1 cellular context compared by ENCODE assay signal in the genomic region with DNA sequence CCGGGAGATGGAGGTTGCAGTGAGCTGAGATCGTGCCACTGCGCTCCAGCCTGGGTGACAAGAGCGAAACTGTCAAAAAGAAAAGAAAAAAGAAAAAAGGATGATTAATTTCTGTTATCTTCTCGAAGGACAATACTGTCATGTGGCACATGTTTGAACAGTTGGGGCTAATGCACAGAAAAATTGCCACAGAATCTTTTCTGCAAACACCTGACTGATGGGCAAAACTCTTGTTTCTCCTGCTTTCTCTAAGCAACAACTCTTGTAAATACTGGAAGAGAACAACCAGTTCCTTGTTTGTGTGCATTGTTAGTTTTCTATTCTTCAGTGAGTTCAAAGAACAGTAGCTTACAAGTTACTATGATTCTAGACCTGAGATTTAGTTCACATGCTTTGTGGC.
A peak's percentile ranks its signal among the peaks of the same experiment; 100 is the strongest.
TF ChIP-seq lines count a peak whose summit lies in the region.

No MANE protein-coding gene starts in this region.

TF ChIP-seq in HepG2, 621 proteins besides CTCF, POLR2A, EP300 and RAD21 (continued from another document and continues in another):
- TF ChIP-seq, protein P1, sequence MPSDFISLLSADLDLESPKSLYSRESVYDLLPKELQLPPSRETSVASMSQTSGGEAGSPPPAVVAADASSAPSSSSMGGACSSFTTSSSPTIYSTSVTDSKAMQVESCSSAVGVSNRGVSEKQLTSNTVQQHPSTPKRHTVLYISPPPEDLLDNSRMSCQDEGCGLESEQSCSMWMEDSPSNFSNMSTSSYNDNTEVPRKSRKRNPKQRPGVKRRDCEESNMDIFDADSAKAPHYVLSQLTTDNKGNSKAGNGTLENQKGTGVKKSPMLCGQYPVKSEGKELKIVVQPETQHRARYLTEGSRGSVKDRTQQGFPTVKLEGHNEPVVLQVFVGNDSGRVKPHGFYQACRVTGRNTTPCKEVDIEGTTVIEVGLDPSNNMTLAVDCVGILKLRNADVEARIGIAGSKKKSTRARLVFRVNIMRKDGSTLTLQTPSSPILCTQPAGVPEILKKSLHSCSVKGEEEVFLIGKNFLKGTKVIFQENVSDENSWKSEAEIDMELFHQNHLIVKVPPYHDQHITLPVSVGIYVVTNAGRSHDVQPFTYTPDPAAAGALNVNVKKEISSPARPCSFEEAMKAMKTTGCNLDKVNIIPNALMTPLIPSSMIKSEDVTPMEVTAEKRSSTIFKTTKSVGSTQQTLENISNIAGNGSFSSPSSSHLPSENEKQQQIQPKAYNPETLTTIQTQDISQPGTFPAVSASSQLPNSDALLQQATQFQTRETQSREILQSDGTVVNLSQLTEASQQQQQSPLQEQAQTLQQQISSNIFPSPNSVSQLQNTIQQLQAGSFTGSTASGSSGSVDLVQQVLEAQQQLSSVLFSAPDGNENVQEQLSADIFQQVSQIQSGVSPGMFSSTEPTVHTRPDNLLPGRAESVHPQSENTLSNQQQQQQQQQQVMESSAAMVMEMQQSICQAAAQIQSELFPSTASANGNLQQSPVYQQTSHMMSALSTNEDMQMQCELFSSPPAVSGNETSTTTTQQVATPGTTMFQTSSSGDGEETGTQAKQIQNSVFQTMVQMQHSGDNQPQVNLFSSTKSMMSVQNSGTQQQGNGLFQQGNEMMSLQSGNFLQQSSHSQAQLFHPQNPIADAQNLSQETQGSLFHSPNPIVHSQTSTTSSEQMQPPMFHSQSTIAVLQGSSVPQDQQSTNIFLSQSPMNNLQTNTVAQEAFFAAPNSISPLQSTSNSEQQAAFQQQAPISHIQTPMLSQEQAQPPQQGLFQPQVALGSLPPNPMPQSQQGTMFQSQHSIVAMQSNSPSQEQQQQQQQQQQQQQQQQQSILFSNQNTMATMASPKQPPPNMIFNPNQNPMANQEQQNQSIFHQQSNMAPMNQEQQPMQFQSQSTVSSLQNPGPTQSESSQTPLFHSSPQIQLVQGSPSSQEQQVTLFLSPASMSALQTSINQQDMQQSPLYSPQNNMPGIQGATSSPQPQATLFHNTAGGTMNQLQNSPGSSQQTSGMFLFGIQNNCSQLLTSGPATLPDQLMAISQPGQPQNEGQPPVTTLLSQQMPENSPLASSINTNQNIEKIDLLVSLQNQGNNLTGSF (CRISPR knock-in tag; IDR thresholded peaks at IDR 0.05) = no peak
- TF ChIP-seq, protein P2, sequence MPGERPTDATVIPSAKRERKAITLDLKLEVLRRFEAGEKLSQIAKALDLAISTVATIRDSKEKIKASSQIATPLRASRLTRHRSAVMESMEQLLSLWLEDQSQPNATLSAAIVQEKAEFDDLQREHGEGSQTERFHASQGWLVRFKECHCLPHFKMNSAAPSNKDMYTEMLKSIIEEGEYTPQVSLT (CRISPR knock-in tag; IDR thresholded peaks at IDR 0.05; ENCODE audit: borderline replicate concordance, low read depth) = no peak
- TF ChIP-seq ERF (CRISPR knock-in tag; IDR thresholded peaks at IDR 0.05) = no peak
- no peak for TF ChIP-seq ZSCAN21 (CRISPR knock-in tag; IDR thresholded peaks at IDR 0.05; ENCODE audit: borderline replicate concordance)
- no peak for TF ChIP-seq PCBP2 (optimal IDR thresholded peaks at IDR 0.05; ENCODE audit: low read depth, low read length, poor library complexity, severe bottlenecking)
- TF ChIP-seq SOX13 (IDR thresholded peaks at IDR 0.05) = peak; percentile 88
- TF ChIP-seq SOX13 (CRISPR knock-in tag; conservative IDR thresholded peaks at IDR 0.05 in 1 of 2, IDR thresholded peaks at IDR 0.05 in 1 of 2) = peak in 1 of 2 experiments; percentile 98; a peak in 2 of 4 replicates
- TF ChIP-seq FOXP1 (IDR thresholded peaks at IDR 0.05) = no peak
- TF ChIP-seq FOXP1 (CRISPR knock-in tag; IDR thresholded peaks at IDR 0.05) = peak; percentile 77
- TF ChIP-seq, protein P3, sequence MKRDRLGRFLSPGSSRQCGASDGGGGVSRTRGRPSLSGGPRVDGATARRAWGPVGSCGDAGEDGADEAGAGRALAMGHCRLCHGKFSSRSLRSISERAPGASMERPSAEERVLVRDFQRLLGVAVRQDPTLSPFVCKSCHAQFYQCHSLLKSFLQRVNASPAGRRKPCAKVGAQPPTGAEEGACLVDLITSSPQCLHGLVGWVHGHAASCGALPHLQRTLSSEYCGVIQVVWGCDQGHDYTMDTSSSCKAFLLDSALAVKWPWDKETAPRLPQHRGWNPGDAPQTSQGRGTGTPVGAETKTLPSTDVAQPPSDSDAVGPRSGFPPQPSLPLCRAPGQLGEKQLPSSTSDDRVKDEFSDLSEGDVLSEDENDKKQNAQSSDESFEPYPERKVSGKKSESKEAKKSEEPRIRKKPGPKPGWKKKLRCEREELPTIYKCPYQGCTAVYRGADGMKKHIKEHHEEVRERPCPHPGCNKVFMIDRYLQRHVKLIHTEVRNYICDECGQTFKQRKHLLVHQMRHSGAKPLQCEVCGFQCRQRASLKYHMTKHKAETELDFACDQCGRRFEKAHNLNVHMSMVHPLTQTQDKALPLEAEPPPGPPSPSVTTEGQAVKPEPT (CRISPR knock-in tag; IDR thresholded peaks at IDR 0.05; ENCODE audit: low read depth) = no peak
- TF ChIP-seq, protein P4, sequence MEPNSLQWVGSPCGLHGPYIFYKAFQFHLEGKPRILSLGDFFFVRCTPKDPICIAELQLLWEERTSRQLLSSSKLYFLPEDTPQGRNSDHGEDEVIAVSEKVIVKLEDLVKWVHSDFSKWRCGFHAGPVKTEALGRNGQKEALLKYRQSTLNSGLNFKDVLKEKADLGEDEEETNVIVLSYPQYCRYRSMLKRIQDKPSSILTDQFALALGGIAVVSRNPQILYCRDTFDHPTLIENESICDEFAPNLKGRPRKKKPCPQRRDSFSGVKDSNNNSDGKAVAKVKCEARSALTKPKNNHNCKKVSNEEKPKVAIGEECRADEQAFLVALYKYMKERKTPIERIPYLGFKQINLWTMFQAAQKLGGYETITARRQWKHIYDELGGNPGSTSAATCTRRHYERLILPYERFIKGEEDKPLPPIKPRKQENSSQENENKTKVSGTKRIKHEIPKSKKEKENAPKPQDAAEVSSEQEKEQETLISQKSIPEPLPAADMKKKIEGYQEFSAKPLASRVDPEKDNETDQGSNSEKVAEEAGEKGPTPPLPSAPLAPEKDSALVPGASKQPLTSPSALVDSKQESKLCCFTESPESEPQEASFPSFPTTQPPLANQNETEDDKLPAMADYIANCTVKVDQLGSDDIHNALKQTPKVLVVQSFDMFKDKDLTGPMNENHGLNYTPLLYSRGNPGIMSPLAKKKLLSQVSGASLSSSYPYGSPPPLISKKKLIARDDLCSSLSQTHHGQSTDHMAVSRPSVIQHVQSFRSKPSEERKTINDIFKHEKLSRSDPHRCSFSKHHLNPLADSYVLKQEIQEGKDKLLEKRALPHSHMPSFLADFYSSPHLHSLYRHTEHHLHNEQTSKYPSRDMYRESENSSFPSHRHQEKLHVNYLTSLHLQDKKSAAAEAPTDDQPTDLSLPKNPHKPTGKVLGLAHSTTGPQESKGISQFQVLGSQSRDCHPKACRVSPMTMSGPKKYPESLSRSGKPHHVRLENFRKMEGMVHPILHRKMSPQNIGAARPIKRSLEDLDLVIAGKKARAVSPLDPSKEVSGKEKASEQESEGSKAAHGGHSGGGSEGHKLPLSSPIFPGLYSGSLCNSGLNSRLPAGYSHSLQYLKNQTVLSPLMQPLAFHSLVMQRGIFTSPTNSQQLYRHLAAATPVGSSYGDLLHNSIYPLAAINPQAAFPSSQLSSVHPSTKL (CRISPR knock-in tag; IDR thresholded peaks at IDR 0.05) = peak; percentile 78
- TF ChIP-seq GFI1 (CRISPR knock-in tag; IDR thresholded peaks at IDR 0.05; ENCODE audit: borderline replicate concordance) = 0 out of 2 replicates have a peak, but pooled peaks have one; percentile 16
- TF ChIP-seq PCBP1 (IDR thresholded peaks at IDR 0.05; ENCODE audit: borderline replicate concordance, low read depth, low read length) = no peak
- TF ChIP-seq ZMYM4 (CRISPR knock-in tag; IDR thresholded peaks at IDR 0.05) = no peak
- TF ChIP-seq ARNT2 (CRISPR knock-in tag; IDR thresholded peaks at IDR 0.05; ENCODE audit: low read depth) = no peak
- TF ChIP-seq SMAD3 (CRISPR knock-in tag; IDR thresholded peaks at IDR 0.05) = no peak
- TF ChIP-seq ZNF24 (IDR thresholded peaks at IDR 0.05) = no peak
- no peak for TF ChIP-seq ARHGAP35 (CRISPR knock-in tag; IDR thresholded peaks at IDR 0.05; ENCODE audit: borderline replicate concordance)
- TF ChIP-seq ZNF264 (CRISPR knock-in tag; IDR thresholded peaks at IDR 0.05) = no peak
- TF ChIP-seq CEBPB (IDR thresholded peaks at IDR 0.05; ENCODE audit: borderline replicate concordance, low read depth, low read length) = peak; percentile 23; the same call in 1 of the 2 replicates
- TF ChIP-seq, protein P5, sequence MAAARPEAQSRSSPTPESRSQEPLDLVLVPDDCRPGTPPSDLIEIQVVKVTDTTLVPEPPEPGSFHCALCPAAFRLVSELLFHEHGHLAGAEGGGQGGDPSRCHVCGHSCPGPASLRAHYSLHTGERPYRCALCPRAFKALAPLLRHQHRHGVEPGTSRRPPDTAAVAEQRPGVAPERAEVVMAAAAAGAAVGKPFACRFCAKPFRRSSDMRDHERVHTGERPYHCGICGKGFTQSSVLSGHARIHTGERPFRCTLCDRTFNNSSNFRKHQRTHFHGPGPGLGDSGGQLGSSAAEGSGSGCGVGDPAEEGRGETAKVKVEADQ (CRISPR knock-in tag; IDR thresholded peaks at IDR 0.05; ENCODE audit: borderline replicate concordance) = no peak
- no peak for TF ChIP-seq ZNF678 (CRISPR knock-in tag; IDR thresholded peaks at IDR 0.05)
- TF ChIP-seq, protein P6, sequence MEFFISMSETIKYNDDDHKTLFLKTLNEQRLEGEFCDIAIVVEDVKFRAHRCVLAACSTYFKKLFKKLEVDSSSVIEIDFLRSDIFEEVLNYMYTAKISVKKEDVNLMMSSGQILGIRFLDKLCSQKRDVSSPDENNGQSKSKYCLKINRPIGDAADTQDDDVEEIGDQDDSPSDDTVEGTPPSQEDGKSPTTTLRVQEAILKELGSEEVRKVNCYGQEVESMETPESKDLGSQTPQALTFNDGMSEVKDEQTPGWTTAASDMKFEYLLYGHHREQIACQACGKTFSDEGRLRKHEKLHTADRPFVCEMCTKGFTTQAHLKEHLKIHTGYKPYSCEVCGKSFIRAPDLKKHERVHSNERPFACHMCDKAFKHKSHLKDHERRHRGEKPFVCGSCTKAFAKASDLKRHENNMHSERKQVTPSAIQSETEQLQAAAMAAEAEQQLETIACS (CRISPR knock-in tag; IDR thresholded peaks at IDR 0.05) = no peak
- peak; percentile 77 for TF ChIP-seq HOXA5 (CRISPR knock-in tag; IDR thresholded peaks at IDR 0.05)
- TF ChIP-seq ISL2 (CRISPR knock-in tag; IDR thresholded peaks at IDR 0.05) = no peak
- TF ChIP-seq, protein P7, sequence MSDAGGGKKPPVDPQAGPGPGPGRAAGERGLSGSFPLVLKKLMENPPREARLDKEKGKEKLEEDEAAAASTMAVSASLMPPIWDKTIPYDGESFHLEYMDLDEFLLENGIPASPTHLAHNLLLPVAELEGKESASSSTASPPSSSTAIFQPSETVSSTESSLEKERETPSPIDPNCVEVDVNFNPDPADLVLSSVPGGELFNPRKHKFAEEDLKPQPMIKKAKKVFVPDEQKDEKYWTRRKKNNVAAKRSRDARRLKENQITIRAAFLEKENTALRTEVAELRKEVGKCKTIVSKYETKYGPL (CRISPR knock-in tag; IDR thresholded peaks at IDR 0.05) = no peak
- TF ChIP-seq, protein P8, sequence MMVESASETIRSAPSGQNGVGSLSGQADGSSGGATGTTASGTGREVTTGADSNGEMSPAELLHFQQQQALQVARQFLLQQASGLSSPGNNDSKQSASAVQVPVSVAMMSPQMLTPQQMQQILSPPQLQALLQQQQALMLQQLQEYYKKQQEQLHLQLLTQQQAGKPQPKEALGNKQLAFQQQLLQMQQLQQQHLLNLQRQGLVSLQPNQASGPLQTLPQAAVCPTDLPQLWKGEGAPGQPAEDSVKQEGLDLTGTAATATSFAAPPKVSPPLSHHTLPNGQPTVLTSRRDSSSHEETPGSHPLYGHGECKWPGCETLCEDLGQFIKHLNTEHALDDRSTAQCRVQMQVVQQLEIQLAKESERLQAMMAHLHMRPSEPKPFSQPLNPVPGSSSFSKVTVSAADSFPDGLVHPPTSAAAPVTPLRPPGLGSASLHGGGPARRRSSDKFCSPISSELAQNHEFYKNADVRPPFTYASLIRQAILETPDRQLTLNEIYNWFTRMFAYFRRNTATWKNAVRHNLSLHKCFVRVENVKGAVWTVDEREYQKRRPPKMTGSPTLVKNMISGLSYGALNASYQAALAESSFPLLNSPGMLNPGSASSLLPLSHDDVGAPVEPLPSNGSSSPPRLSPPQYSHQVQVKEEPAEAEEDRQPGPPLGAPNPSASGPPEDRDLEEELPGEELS (CRISPR knock-in tag; IDR thresholded peaks at IDR 0.05) = peak; percentile 39; the same call in 1 of the 2 replicates
- TF ChIP-seq TBP (CRISPR knock-in tag; IDR thresholded peaks at IDR 0.05) = no peak
- TF ChIP-seq SOX6 (IDR thresholded peaks at IDR 0.05) = no peak
- TF ChIP-seq SOX6 (CRISPR knock-in tag; IDR thresholded peaks at IDR 0.05) = peak; percentile 85
- TF ChIP-seq, protein P9, sequence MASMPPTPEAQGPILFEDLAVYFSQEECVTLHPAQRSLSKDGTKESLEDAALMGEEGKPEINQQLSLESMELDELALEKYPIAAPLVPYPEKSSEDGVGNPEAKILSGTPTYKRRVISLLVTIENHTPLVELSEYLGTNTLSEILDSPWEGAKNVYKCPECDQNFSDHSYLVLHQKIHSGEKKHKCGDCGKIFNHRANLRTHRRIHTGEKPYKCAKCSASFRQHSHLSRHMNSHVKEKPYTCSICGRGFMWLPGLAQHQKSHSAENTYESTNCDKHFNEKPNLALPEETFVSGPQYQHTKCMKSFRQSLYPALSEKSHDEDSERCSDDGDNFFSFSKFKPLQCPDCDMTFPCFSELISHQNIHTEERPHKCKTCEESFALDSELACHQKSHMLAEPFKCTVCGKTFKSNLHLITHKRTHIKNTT (CRISPR knock-in tag; IDR thresholded peaks at IDR 0.05) = no peak
- TF ChIP-seq TCF7 (IDR thresholded peaks at IDR 0.05; ENCODE audit: low read depth) = peak; percentile 52; the same call in 1 of the 2 replicates
- TF ChIP-seq, protein P10, sequence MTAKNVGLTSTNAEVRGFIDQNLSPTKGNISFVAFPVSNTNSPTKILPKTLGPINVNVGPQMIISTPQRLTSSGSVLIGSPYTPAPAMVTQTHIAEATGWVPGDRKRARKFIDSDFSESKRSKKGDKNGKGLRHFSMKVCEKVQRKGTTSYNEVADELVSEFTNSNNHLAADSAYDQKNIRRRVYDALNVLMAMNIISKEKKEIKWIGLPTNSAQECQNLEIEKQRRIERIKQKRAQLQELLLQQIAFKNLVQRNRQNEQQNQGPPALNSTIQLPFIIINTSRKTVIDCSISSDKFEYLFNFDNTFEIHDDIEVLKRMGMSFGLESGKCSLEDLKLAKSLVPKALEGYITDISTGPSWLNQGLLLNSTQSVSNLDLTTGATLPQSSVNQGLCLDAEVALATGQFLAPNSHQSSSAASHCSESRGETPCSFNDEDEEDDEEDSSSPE (CRISPR knock-in tag; IDR thresholded peaks at IDR 0.05) = no peak
- TF ChIP-seq ZNF432 (CRISPR knock-in tag; IDR thresholded peaks at IDR 0.05; ENCODE audit: borderline replicate concordance) = no peak
- TF ChIP-seq POGZ (CRISPR knock-in tag; IDR thresholded peaks at IDR 0.05) = no peak
- TF ChIP-seq, protein P11, sequence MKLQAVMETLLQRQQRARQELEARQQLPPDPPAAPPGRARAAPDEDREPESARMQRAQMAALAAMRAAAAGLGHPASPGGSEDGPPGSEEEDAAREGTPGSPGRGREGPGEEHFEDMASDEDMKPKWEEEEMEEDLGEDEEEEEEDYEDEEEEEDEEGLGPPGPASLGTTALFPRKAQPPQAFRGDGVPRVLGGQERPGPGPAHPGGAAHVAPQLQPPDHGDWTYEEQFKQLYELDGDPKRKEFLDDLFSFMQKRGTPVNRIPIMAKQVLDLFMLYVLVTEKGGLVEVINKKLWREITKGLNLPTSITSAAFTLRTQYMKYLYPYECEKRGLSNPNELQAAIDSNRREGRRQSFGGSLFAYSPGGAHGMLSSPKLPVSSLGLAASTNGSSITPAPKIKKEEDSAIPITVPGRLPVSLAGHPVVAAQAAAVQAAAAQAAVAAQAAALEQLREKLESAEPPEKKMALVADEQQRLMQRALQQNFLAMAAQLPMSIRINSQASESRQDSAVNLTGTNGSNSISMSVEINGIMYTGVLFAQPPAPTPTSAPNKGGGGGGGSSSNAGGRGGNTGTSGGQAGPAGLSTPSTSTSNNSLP (IDR thresholded peaks at IDR 0.05; ENCODE audit: low read depth, low read length) = 0 out of 2 replicates have a peak, but pooled peaks have one; percentile 15
- TF ChIP-seq HMG20A (CRISPR knock-in tag; IDR thresholded peaks at IDR 0.05; ENCODE audit: borderline replicate concordance) = peak; percentile 44; the same call in 1 of the 2 replicates
- TF ChIP-seq ZNF282 (IDR thresholded peaks at IDR 0.05; ENCODE audit: partially characterized antibody) = no peak
